1 cellular context compared by ENCODE assay signal in the genomic region with DNA sequence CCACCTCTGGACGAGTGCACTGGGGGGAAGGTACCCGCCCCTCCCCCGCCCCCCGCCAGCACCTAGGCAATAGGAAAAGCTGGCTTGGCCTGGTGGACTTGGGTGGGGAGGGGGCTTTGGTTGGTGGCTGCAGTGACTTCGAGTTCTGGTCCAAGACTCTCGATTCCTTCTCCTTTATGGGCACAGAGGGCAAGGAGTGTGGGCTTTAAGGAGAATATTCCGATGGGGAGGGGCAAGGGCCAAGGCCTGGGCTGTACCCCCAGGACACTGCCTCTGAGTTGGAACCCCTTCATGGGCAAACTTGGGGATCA.
TF ChIP-seq lines count a peak whose summit lies in the region.

No MANE protein-coding gene starts in this region.

TF ChIP-seq in GM23338, 12 proteins besides CTCF, POLR2A, EP300 and RAD21 (continued from another document):
- TF ChIP-seq, protein P1, sequence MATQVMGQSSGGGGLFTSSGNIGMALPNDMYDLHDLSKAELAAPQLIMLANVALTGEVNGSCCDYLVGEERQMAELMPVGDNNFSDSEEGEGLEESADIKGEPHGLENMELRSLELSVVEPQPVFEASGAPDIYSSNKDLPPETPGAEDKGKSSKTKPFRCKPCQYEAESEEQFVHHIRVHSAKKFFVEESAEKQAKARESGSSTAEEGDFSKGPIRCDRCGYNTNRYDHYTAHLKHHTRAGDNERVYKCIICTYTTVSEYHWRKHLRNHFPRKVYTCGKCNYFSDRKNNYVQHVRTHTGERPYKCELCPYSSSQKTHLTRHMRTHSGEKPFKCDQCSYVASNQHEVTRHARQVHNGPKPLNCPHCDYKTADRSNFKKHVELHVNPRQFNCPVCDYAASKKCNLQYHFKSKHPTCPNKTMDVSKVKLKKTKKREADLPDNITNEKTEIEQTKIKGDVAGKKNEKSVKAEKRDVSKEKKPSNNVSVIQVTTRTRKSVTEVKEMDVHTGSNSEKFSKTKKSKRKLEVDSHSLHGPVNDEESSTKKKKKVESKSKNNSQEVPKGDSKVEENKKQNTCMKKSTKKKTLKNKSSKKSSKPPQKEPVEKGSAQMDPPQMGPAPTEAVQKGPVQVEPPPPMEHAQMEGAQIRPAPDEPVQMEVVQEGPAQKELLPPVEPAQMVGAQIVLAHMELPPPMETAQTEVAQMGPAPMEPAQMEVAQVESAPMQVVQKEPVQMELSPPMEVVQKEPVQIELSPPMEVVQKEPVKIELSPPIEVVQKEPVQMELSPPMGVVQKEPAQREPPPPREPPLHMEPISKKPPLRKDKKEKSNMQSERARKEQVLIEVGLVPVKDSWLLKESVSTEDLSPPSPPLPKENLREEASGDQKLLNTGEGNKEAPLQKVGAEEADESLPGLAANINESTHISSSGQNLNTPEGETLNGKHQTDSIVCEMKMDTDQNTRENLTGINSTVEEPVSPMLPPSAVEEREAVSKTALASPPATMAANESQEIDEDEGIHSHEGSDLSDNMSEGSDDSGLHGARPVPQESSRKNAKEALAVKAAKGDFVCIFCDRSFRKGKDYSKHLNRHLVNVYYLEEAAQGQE (IDR thresholded peaks at IDR 0.05; ENCODE audit: unreplicated experiment): no peak
- TF ChIP-seq, protein P2, sequence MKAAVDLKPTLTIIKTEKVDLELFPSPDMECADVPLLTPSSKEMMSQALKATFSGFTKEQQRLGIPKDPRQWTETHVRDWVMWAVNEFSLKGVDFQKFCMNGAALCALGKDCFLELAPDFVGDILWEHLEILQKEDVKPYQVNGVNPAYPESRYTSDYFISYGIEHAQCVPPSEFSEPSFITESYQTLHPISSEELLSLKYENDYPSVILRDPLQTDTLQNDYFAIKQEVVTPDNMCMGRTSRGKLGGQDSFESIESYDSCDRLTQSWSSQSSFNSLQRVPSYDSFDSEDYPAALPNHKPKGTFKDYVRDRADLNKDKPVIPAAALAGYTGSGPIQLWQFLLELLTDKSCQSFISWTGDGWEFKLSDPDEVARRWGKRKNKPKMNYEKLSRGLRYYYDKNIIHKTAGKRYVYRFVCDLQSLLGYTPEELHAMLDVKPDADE (IDR thresholded peaks at IDR 0.05): no peak
- TF ChIP-seq POLR2AphosphoS5 (IDR thresholded peaks at IDR 0.05; ENCODE audit: low read depth): no peak
